Comparison of ENCODE assay signal across 9 cellular contexts in genomic region chr1:91731815-91732214, GRCh38.
DNase-seq lines count a peak whose midpoint lies in the region; ATAC-seq and TF ChIP-seq lines count a peak whose summit lies in the region.
"Had no signal": no experiment of that assay in that cellular context is flagged by ENCODE, and none has a peak within 500 bp of the region (broad histone marks: within the 10 kb centered on the region; RNA-seq: fewer than 3 reads in every experiment).

No MANE protein-coding gene starts in this region.

- H3K9me3 Mint-ChIP-seq in activated CD4-positive, alpha-beta T cell treated with anti-CD3 and anti-CD28 coated beads, Interleukin-2, amount 10 ng/mL, durations not matched to agents 24 days and 14 days, result no peaks in the 10 kb centered on the region

- intact Hi-C loops in activated CD4-positive, alpha-beta T cell treated with anti-CD3 and anti-CD28 coated beads, Interleukin-2, amount 10 ng/mL, durations not matched to agents 24 days and 14 days (cut with micrococcal nuclease), result loop anchor here (1.0 to 5.0 kb wide), 4 partner anchors 19 to 210 kb away; no protein-coding TSS in a partner anchor

- H3K4me3 ChIP-seq in fibroblast of mammary gland (ENCODE audit: control insufficient read depth, low read depth, low read length), result no peak overlapping the region

- H3K27ac Mint-ChIP-seq in activated CD4-positive, alpha-beta T cell treated with anti-CD3 and anti-CD28 coated beads, Interleukin-2, amount 10 ng/mL, durations not matched to agents 24 days and 14 days, result peak overlapping the region; percentile 69

- peaks cover 45% of the 10 kb centered on the region for H3K4me1 Mint-ChIP-seq in activated CD4-positive, alpha-beta T cell treated with anti-CD3 and anti-CD28 coated beads, Interleukin-2, amount 10 ng/mL, durations not matched to agents 24 days and 14 days

- H3K4me3 Mint-ChIP-seq in activated CD4-positive, alpha-beta T cell treated with anti-CD3 and anti-CD28 coated beads, Interleukin-2, amount 10 ng/mL, durations not matched to agents 24 days and 14 days, result peak overlapping the region; percentile 44

- peaks cover 2% of the 10 kb centered on the region for H3K27me3 Mint-ChIP-seq in activated CD4-positive, alpha-beta T cell treated with anti-CD3 and anti-CD28 coated beads, Interleukin-2, amount 10 ng/mL, durations not matched to agents 24 days and 14 days

- TF ChIP-seq CTCF in fibroblast of mammary gland (conservative IDR thresholded peaks at IDR 0.05; ENCODE audit: control insufficient read depth, insufficient read depth, low read depth, low read length), result no peak

- peaks cover 27% of the 10 kb centered on the region for H3K36me3 Mint-ChIP-seq in activated CD4-positive, alpha-beta T cell treated with anti-CD3 and anti-CD28 coated beads, Interleukin-2, amount 10 ng/mL, durations not matched to agents 24 days and 14 days (ENCODE audit: low read depth)

- ATAC-seq in GM21723 (IDR thresholded peaks at IDR 0.05; ENCODE audit: unreplicated experiment) (peak; percentile 38), GM18909 (IDR thresholded peaks at IDR 0.05; ENCODE audit: poor library complexity, unreplicated experiment) (no peak)
- ATAC-seq: Right ventricle myocardium inferior had no signal

- peak; percentile 63 for DNase-seq in activated CD4-positive, alpha-beta T cell treated with anti-CD3 and anti-CD28 coated beads, Interleukin-2, amount 10 ng/mL, durations not matched to agents 24 days and 14 days
- DNase-seq in fibroblast of mammary gland (ENCODE audit: low read depth) (peak; percentile 72), NCI-H774 (lab: John Stamatoyannopoulos, UW) (no peak), NOMO-1 treated with dmso at 0.1 percent for 144 hours (lab: John Stamatoyannopoulos, UW; ENCODE audit: unreplicated experiment) (no peak), amniotic stem cell (lab: John Stamatoyannopoulos, UW) (no peak)
- DNase-seq in stimulated activated CD4-positive, alpha-beta T cell treated with anti-CD3 and anti-CD28 coated beads, Interleukin-4, amount 100 ng/mL, for 4 hours, result peak; percentile 17 to 63

Comparison
In these comparisons a context has a peak if more than half of its experiments do, and no peak if none do; other contexts are left out.
1. DNase-seq: peak in activated CD4-positive, alpha-beta T cell treated with anti-CD3 and anti-CD28 coated beads, Interleukin-2, amount 10 ng/mL, durations not matched to agents 24 days and 14 days (single experiment), fibroblast of mammary gland (single experiment) and stimulated activated CD4-positive, alpha-beta T cell treated with anti-CD3 and anti-CD28 coated beads, Interleukin-4, amount 100 ng/mL, for 4 hours (2 of 2); none in NCI-H774 (single experiment), NOMO-1 treated with dmso at 0.1 percent for 144 hours (single experiment) and amniotic stem cell (single experiment).